In genomic region chr1:212586429-212587303, GRCh38 we compare ENCODE assay signal across 12 cellular contexts.
DNase-seq lines count a peak whose midpoint lies in the region; ATAC-seq lines count a peak whose summit lies in the region.
"Had no signal": no experiment of that assay in that cellular context is flagged by ENCODE, and none has a peak within 500 bp of the region (broad histone marks: within the 10 kb centered on the region; RNA-seq: fewer than 3 reads in every experiment).

No MANE protein-coding gene starts in this region.

- DNase-seq in RPMI8226 (peak; percentile 82), NCI-H2196 (lab: John Stamatoyannopoulos, UW; ENCODE audit: unreplicated experiment) (no peak), GF-D8 (lab: John Stamatoyannopoulos, UW) (no peak), HUDEP-2 (lab: John Stamatoyannopoulos, UW; ENCODE audit: unreplicated experiment in 76 of 76) (no peak), NCI-H128 (lab: John Stamatoyannopoulos, UW; ENCODE audit: unreplicated experiment) (no peak)
- DNase-seq: activated CD4-positive, alpha-beta T cell treated with anti-CD3 and anti-CD28 coated beads, Interleukin-2, amount 10 ng/mL, durations not matched to agents 7 days and 5 days; GOT3; immature natural killer cell; NCI-H1092 had no signal

- ATAC-seq in GM18502 (IDR thresholded peaks at IDR 0.05; ENCODE audit: poor library complexity, unreplicated experiment) (peak; percentile 93), GM21360 (IDR thresholded peaks at IDR 0.05; ENCODE audit: unreplicated experiment) (peak; percentile 95), HG03025 (IDR thresholded peaks at IDR 0.05; ENCODE audit: low FRiP score, unreplicated experiment) (peak; percentile 87)
